Comparison of ENCODE assay signal across 15 cellular contexts in the genomic region with DNA sequence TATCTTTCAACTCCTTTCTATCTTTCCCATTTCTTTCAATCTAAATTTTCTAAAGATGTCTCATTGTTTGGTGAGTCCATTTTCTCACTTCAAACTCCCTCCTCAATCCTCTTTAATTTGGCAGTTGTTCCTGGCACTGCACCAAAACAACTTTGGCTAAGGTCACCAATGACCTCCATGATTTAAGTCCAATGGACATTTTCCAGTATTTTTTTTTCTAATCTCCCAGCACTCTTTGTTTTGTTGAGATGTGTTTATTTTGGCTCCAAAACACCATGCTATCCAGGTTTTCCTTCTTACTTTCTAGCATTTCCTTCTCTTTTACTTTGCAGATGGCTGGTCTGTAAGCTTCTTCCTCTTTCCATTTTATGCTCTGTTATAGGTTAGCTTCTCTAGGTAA. TPM values are rescaled to one million over a fixed set of nuclear protein-coding genes. Genes with fewer than 3 reads are reported as not detected.
DNase-seq lines count a peak whose midpoint lies in the region; ATAC-seq and TF ChIP-seq lines count a peak whose summit lies in the region.
"Had no signal": no experiment of that assay in that cellular context is flagged by ENCODE, and none has a peak within 500 bp of the region (broad histone marks: within the 10 kb centered on the region; RNA-seq: fewer than 3 reads in every experiment).

No MANE protein-coding gene starts in this region.

- no peaks in the 10 kb centered on the region for H3K36me3 ChIP-seq in osteoblast (ENCODE audit: insufficient read depth, low read length)
- H3K36me3 ChIP-seq: SJCRH30 had no signal

- no peaks in the 10 kb centered on the region for H3K9me3 ChIP-seq in osteoblast (ENCODE audit: low read depth, low read length)
- H3K9me3 ChIP-seq: SJCRH30 had no signal

- H2AFZ ChIP-seq in osteoblast (ENCODE audit: low read length), result no peak overlapping the region

- no peak overlapping the region for H3K4me2 ChIP-seq in osteoblast (ENCODE audit: insufficient read depth, low read length)

- no peaks in the 10 kb centered on the region for H4K20me1 ChIP-seq in osteoblast (ENCODE audit: insufficient read depth, low read length)

- DNase-seq in A172 (ENCODE audit: low spot score) (peak; percentile 5), NCI-H2029 (lab: John Stamatoyannopoulos, UW) (peak; percentile 57), cardiac fibroblast (ENCODE audit: low read depth in 2 of 2) (peak; percentile 46 to 90), osteoblast (ENCODE audit: insufficient read length, low spot score, missing footprints) (peak; percentile 29), NCI-H2196 treated with DMSO at 0.1 percent for 48 hours (lab: John Stamatoyannopoulos, UW; ENCODE audit: unreplicated experiment) (no peak), foreskin fibroblast (no peak)
- DNase-seq in stimulated activated CD4-positive, alpha-beta T cell treated with anti-CD3 and anti-CD28 coated beads, Interleukin-1b, Interleukin-23, amount 100 ng/mL, for 48 hours, result no peak
- DNase-seq: activated CD4-positive, alpha-beta T cell treated with anti-CD3 and anti-CD28 coated beads for 48 hours; activated naive CD4-positive, alpha-beta T cell treated with anti-CD3 and anti-CD28 coated beads, Interleukin-2, amount 10 ng/mL, durations not matched to agents 7 days and 5 days; CD8-positive, alpha-beta memory T cell; GOT3; MV-4-11; NCI-H2171 treated with DMSO at 0.1 percent for 48 hours; SJCRH30 had no signal

- H3K4me1 ChIP-seq in osteoblast (ENCODE audit: insufficient read depth, low read length), result peaks cover 14% of the 10 kb centered on the region
- H3K4me1 ChIP-seq: SJCRH30 had no signal

- no peaks in the 10 kb centered on the region for H3K79me2 ChIP-seq in osteoblast (ENCODE audit: insufficient read depth, low read length)

- H3K4me3 ChIP-seq in cardiac fibroblast (replicated peaks in 1 of 2; ENCODE audit: low read depth in 2 of 2, low read length in 2 of 2), result no peak overlapping the region
- H3K4me3 ChIP-seq in osteoblast (ENCODE audit: insufficient read depth, low read length), result no peak overlapping the region
- no peak overlapping the region for H3K4me3 ChIP-seq in foreskin fibroblast (ENCODE audit: low read depth in 1 of 2, low read length in 2 of 2)
- H3K4me3 ChIP-seq: SJCRH30 had no signal

- H3K27me3 ChIP-seq in osteoblast (ENCODE audit: insufficient read depth, low read length), result no peaks in the 10 kb centered on the region
- H3K27me3 ChIP-seq: SJCRH30 had no signal

- ATAC-seq in HG03095 (IDR thresholded peaks at IDR 0.05; ENCODE audit: unreplicated experiment), result no peak

- H3K27ac ChIP-seq in osteoblast (ENCODE audit: low read depth, low read length), result no peak overlapping the region
- H3K27ac ChIP-seq: SJCRH30 had no signal

- no peak for TF ChIP-seq CTCF in cardiac fibroblast (IDR thresholded peaks at IDR 0.05; ENCODE audit: low read depth, low read length)
- no peak for TF ChIP-seq CTCF in osteoblast (IDR thresholded peaks at IDR 0.05; ENCODE audit: extremely low read depth, low read depth, low read length)
- TF ChIP-seq CTCF in foreskin fibroblast (IDR thresholded peaks at IDR 0.05; ENCODE audit: low read depth, low read length), result no peak

RNA-seq across cellular contexts. Expression of a gene that starts 42.5 kb away (rescaled TPM):
- total RNA-seq in A172 (2014; rRNA removed; shearing (Covaris generic)), result 0.22 and 0.67 TPM in 2 replicates
- total RNA-seq in osteoblast, result 0.36 and 0.59 TPM in 2 replicates
- total RNA-seq: CD8-positive, alpha-beta memory T cell had no signal

Comparison
In these comparisons a context has a peak if more than half of its experiments do, and no peak if none do; other contexts are left out.
1. DNase-seq: peak in A172 (single experiment), NCI-H2029 (single experiment), cardiac fibroblast (2 of 2) and osteoblast (single experiment); none in NCI-H2196 treated with DMSO at 0.1 percent for 48 hours (single experiment), foreskin fibroblast (0 of 2) and stimulated activated CD4-positive, alpha-beta T cell treated with anti-CD3 and anti-CD28 coated beads, Interleukin-1b, Interleukin-23, amount 100 ng/mL, for 48 hours (single experiment).